ENCODE assay signal across 9 cellular contexts in genomic region chr6:153131037-153131981, GRCh38. TPM values are rescaled to one million over a fixed set of nuclear protein-coding genes. Genes with fewer than 3 reads are reported as not detected.
DNase-seq lines count a peak whose midpoint lies in the region; ATAC-seq and TF ChIP-seq lines count a peak whose summit lies in the region.
"Had no signal": no experiment of that assay in that cellular context is flagged by ENCODE, and none has a peak within 500 bp of the region (broad histone marks: within the 10 kb centered on the region; RNA-seq: fewer than 3 reads in every experiment).

RGS17 (minus strand) TSS chr6:153131282; CDS start chr6:153044018, 87,264 bp downstream.

- no peaks in the 10 kb centered on the region for H3K36me3 ChIP-seq in mammary epithelial cell (ENCODE audit: insufficient read depth, low read length)
- no peaks in the 10 kb centered on the region for H3K36me3 ChIP-seq in gastrocnemius medialis

- WGBS in mammary epithelial cell (ENCODE audit: low coverage, missing lambda C conversion rate): 25% methylated on average over 13 of the region's 89 CpGs

- H4K20me1 ChIP-seq in mammary epithelial cell (ENCODE audit: insufficient read depth, low read length): no peaks in the 10 kb centered on the region

- H3K27me3 ChIP-seq in mammary epithelial cell (ENCODE audit: insufficient read depth, low read length) (no peaks in the 10 kb centered on the region), gastrocnemius medialis (peaks cover 30 to 36% (median 34%) of the 10 kb centered on the region in 3 donors)

- H3K9ac ChIP-seq in mammary epithelial cell (ENCODE audit: insufficient read depth, low read length): peak within 1 kb of the TSS; percentile 36

- peaks cover 15% of the 10 kb centered on the region for H3K79me2 ChIP-seq in mammary epithelial cell (ENCODE audit: insufficient read depth, low read length)

- BruUV-seq in mammary epithelial cell (replicated peaks; lab: Mats Ljungman, UMichigan): no TSS peak

- no peak for TF ChIP-seq CTCF in mammary epithelial cell (conservative IDR thresholded peaks at IDR 0.05 in 1 of 2, IDR thresholded peaks at IDR 0.05 in 1 of 2; ENCODE audit: extremely low read depth in 1 of 2, insufficient read depth in 1 of 2, low read depth in 1 of 2, low read length in 2 of 2)
- no peak for TF ChIP-seq CTCF in gastrocnemius medialis (IDR thresholded peaks at IDR 0.05 in 4 of 5, conservative IDR thresholded peaks at IDR 0.05 in 1 of 5)

- peak within 1 kb of the TSS; percentile 98 for H2AFZ ChIP-seq in mammary epithelial cell (ENCODE audit: low read depth, low read length)

- H3K27ac ChIP-seq in mammary epithelial cell (ENCODE audit: insufficient read depth, low read depth, low read length): no peak within 1 kb of the TSS
- peak within 1 kb of the TSS in 2 of 4 donors; percentile 4 to 41 for H3K27ac ChIP-seq in gastrocnemius medialis

- TF ChIP-seq POLR2A in gastrocnemius medialis (IDR thresholded peaks at IDR 0.05): no peak

- peak; percentile 67 for ATAC-seq in GM19463 (IDR thresholded peaks at IDR 0.05; ENCODE audit: unreplicated experiment)
- peak; percentile 33 to 67 for ATAC-seq in gastrocnemius medialis

- H3K4me1 ChIP-seq in mammary epithelial cell (ENCODE audit: insufficient read depth, low read length) (peaks cover 5% of the 10 kb centered on the region), gastrocnemius medialis (peaks cover 11 to 12% of the 10 kb centered on the region in 2 donors)

- dilution Hi-C loops in mammary epithelial cell (cut with HindIII; ENCODE audit: low sequenced_read_pairs): loop anchor here (5.0 kb wide), 1 partner anchor 71 kb away; no protein-coding TSS in a partner anchor

- H3K9me3 ChIP-seq in mammary epithelial cell (replicated peaks; ENCODE audit: insufficient read depth, low read length): no peaks in the 10 kb centered on the region
- H3K9me3 ChIP-seq in gastrocnemius medialis: no peaks in the 10 kb centered on the region

- in situ Hi-C loops in mammary epithelial cell (cut with MboI; ENCODE audit: low sequenced_read_pairs in 2 of 2) (no loop called here), gastrocnemius medialis (cut with MboI; ENCODE audit: low sequenced_read_pairs in 4 of 4) (no loop called here)

- intact Hi-C loops in mammary epithelial cell (cut with micrococcal nuclease): loop anchor here (5.0 kb wide), 1 partner anchor 36 kb away; no protein-coding TSS in a partner anchor
- intact Hi-C loops in gastrocnemius medialis (cut with DNase I; ENCODE audit: low total_unique reads): no loop called here

- peak within 1 kb of the TSS; percentile 65 to 92 (median 69) for H3K4me3 ChIP-seq in mammary epithelial cell (replicated peaks in 1 of 3; ENCODE audit: insufficient read depth in 1 of 3, low read depth in 2 of 3, low read length in 3 of 3)
- H3K4me3 ChIP-seq in gastrocnemius medialis: peak within 1 kb of the TSS; percentile 56 to 66 (median 60)

- CTCF ChIA-PET in mammary epithelial cell (lab: Charles Lee; ENCODE audit: low non-redundant PET): no interaction called here

- H3K4me2 ChIP-seq in mammary epithelial cell (ENCODE audit: insufficient read depth, low read depth, low read length): peak within 1 kb of the TSS; percentile 97

- peak; percentile 70 for DNase-seq in COLO668 (lab: John Stamatoyannopoulos, UW; ENCODE audit: unreplicated experiment)
- DNase-seq in HK-2 (ENCODE audit: unreplicated experiment): peak; percentile 75
- DNase-seq in SHP77 (lab: John Stamatoyannopoulos, UW): peak; percentile 47 to 80
- DNase-seq in mammary epithelial cell: peak; percentile 55
- peak; percentile 97 for DNase-seq in iPS-NIHi11 (ENCODE audit: low spot score)
- no peak for DNase-seq in gastrocnemius medialis
- no peak for DNase-seq in mesenteric fat pad (ENCODE audit: low spot score)

RNA-seq across cellular contexts. Expression of gene RGS17, which starts in this region (rescaled TPM):
- total RNA-seq in mammary epithelial cell (1 to 10 TPM in 1 of 2 donors, under 1 TPM in 1; 0.50 to 4.1 TPM), gastrocnemius medialis (under 1 TPM in 1 of 4 donors, not detected in 3; 0.11 TPM), mesenteric fat pad (4.6 TPM)
- polyA plus RNA-seq in mammary epithelial cell: 3.4 TPM
- 5.3 TPM for polyA minus RNA-seq in mammary epithelial cell
- total RNA-seq: T-helper 1 cell treated with Interleukin-12 subunit alpha and Interleukin-12 subunit beta and Interleukin-4 antibody, amounts not matched to agents 30 ng/mL and 1 ng/mL, for 36 hours had no signal

Comparison
In these comparisons a context has a peak if more than half of its experiments do, and no peak if none do; other contexts are left out.
1. Peak in ATAC-seq and H3K4me3 ChIP-seq in gastrocnemius medialis; RNA of the gene not detected or under 1 TPM.
2. DNase-seq: peak in COLO668 (single experiment), HK-2 (single experiment), SHP77 (2 of 2), mammary epithelial cell (single experiment) and iPS-NIHi11 (single experiment); none in gastrocnemius medialis (0 of 2) and mesenteric fat pad (single experiment).